ENCODE assay signal across 19 cellular contexts in genomic region chr4:137310156-137310555, GRCh38.
A peak's percentile ranks its signal among the peaks of the same experiment; 100 is the strongest.
DNase-seq lines count a peak whose midpoint lies in the region; ATAC-seq and TF ChIP-seq lines count a peak whose summit lies in the region.
"Had no signal": no experiment of that assay in that cellular context is flagged by ENCODE, and none has a peak within 500 bp of the region (broad histone marks: within the 10 kb centered on the region; RNA-seq: fewer than 3 reads in every experiment).

No MANE protein-coding gene starts in this region.

- H3K27ac ChIP-seq in SJSA1 (peak overlapping the region; percentile 59), smooth muscle cell (ENCODE audit: low read depth) (peak overlapping the region; percentile 82)

- no peak for ATAC-seq in GM21367 (IDR thresholded peaks at IDR 0.05; ENCODE audit: unreplicated experiment)

- no peaks in the 10 kb centered on the region for H3K36me3 ChIP-seq in SJSA1
- no peaks in the 10 kb centered on the region for H3K36me3 ChIP-seq in smooth muscle cell (ENCODE audit: low read depth)
- H3K36me3 ChIP-seq: HAP-1 had no signal

- H3K4me3 ChIP-seq in SJSA1 (no peak overlapping the region), fibroblast of pulmonary artery (replicated peaks; ENCODE audit: low read depth, low read length) (no peak overlapping the region), smooth muscle cell (no peak overlapping the region)
- H3K4me3 ChIP-seq: HAP-1 had no signal

- no peak overlapping the region for H2AFZ ChIP-seq in smooth muscle cell (ENCODE audit: low read depth)

- no peaks in the 10 kb centered on the region for H3K36me3 Mint-ChIP-seq in activated T-helper 1 cell treated with anti-CD3 and anti-CD28 coated beads, Interleukin-12 subunit alpha, Interleukin-12 subunit beta, Interleukin-2, Interleukin-4 antibody, amounts not matched to agents 30 ng/mL and 10 ng/mL and 1 ng/mL, durations not matched to agents 14 hours and 24 hours and 36 hours (ENCODE audit: low read depth)
- H3K36me3 Mint-ChIP-seq: immature natural killer cell, memory B cell had no signal

- peaks cover 17% of the 10 kb centered on the region for H3F3A ChIP-seq in smooth muscle cell (ENCODE audit: low read depth)

- intact Hi-C loops in activated T-helper 1 cell treated with anti-CD3 and anti-CD28 coated beads, Interleukin-12 subunit alpha, Interleukin-12 subunit beta, Interleukin-2, Interleukin-4 antibody, amounts not matched to agents 30 ng/mL and 10 ng/mL and 1 ng/mL, durations not matched to agents 14 hours and 24 hours and 36 hours (cut with micrococcal nuclease), result no loop called here

- no peaks in the 10 kb centered on the region for H3K4me1 Mint-ChIP-seq in activated T-helper 1 cell treated with anti-CD3 and anti-CD28 coated beads, Interleukin-12 subunit alpha, Interleukin-12 subunit beta, Interleukin-2, Interleukin-4 antibody, amounts not matched to agents 30 ng/mL and 10 ng/mL and 1 ng/mL, durations not matched to agents 14 hours and 24 hours and 36 hours (ENCODE audit: low read depth)
- H3K4me1 Mint-ChIP-seq: immature natural killer cell, memory B cell had no signal

- no peaks in the 10 kb centered on the region for H4K20me1 ChIP-seq in smooth muscle cell (ENCODE audit: low read depth)

- H3K4me3 Mint-ChIP-seq in activated T-helper 1 cell treated with anti-CD3 and anti-CD28 coated beads, Interleukin-12 subunit alpha, Interleukin-12 subunit beta, Interleukin-2, Interleukin-4 antibody, amounts not matched to agents 30 ng/mL and 10 ng/mL and 1 ng/mL, durations not matched to agents 14 hours and 24 hours and 36 hours, result no peak overlapping the region
- H3K4me3 Mint-ChIP-seq: immature natural killer cell, memory B cell had no signal

- TF ChIP-seq CTCF in fibroblast of pulmonary artery (IDR thresholded peaks at IDR 0.05; ENCODE audit: low read length, missing control alignments) (no peak), smooth muscle cell (IDR thresholded peaks at IDR 0.05; ENCODE audit: borderline replicate concordance, insufficient read depth, poor library complexity, severe bottlenecking) (no peak)

- DNase-seq in HS-27A (ENCODE audit: low read depth) (peak; percentile 60), SJSA1 (ENCODE audit: low read depth in 1 of 2, low spot score in 2 of 2) (peak in 1 of 2 experiments; percentile 41), fibroblast of pulmonary artery (ENCODE audit: low read depth) (peak; percentile 28), smooth muscle cell (lab: John Stamatoyannopoulos, UW; ENCODE audit: unreplicated experiment) (no peak), NCI-H446 (lab: John Stamatoyannopoulos, UW) (no peak)
- DNase-seq in activated T-helper 1 cell treated with anti-CD3 and anti-CD28 coated beads, Interleukin-12 subunit alpha, Interleukin-12 subunit beta, Interleukin-2, Interleukin-4 antibody, amounts not matched to agents 30 ng/mL and 10 ng/mL and 1 ng/mL, durations not matched to agents 14 hours and 24 hours and 36 hours (ENCODE audit: low spot score), result no peak
- DNase-seq: activated effector memory CD4-positive, alpha-beta T cell treated with Interleukin-2 at 50 U/mL for 16 hours; C1 segment of cervical spinal cord; DMS79 treated with DMSO at 0.1 percent for 48 hours; immature natural killer cell; KBM-7; NCI-H1417; NCI-H2227 treated with DMSO at 0.1 percent for 48 hours; occipital lobe; small intestine; stimulated activated naive CD4-positive, alpha-beta T cell had no signal

- no peaks in the 10 kb centered on the region for H3K9me3 Mint-ChIP-seq in activated T-helper 1 cell treated with anti-CD3 and anti-CD28 coated beads, Interleukin-12 subunit alpha, Interleukin-12 subunit beta, Interleukin-2, Interleukin-4 antibody, amounts not matched to agents 30 ng/mL and 10 ng/mL and 1 ng/mL, durations not matched to agents 14 hours and 24 hours and 36 hours
- H3K9me3 Mint-ChIP-seq: memory B cell had no signal

- H3K27me3 Mint-ChIP-seq in activated T-helper 1 cell treated with anti-CD3 and anti-CD28 coated beads, Interleukin-12 subunit alpha, Interleukin-12 subunit beta, Interleukin-2, Interleukin-4 antibody, amounts not matched to agents 30 ng/mL and 10 ng/mL and 1 ng/mL, durations not matched to agents 14 hours and 24 hours and 36 hours (ENCODE audit: insufficient read depth), result no peaks in the 10 kb centered on the region
- H3K27me3 Mint-ChIP-seq: memory B cell had no signal

- H3K4me1 ChIP-seq in SJSA1 (replicated peaks) (peaks cover 19% of the 10 kb centered on the region), smooth muscle cell (ENCODE audit: low read depth) (peaks cover 8% of the 10 kb centered on the region)

- no peaks in the 10 kb centered on the region for H3K79me2 ChIP-seq in smooth muscle cell (ENCODE audit: low read depth)

- H3K27me3 ChIP-seq in SJSA1 (replicated peaks) (no peaks in the 10 kb centered on the region), smooth muscle cell (ENCODE audit: low read depth) (no peaks in the 10 kb centered on the region)

- peak overlapping the region; percentile 0 for H3K4me2 ChIP-seq in smooth muscle cell

- H3K9me3 ChIP-seq in SJSA1 (replicated peaks) (no peaks in the 10 kb centered on the region), smooth muscle cell (replicated peaks; ENCODE audit: low read depth) (no peaks in the 10 kb centered on the region)
- H3K9me3 ChIP-seq: HAP-1 had no signal

- no peak overlapping the region for H3K9ac ChIP-seq in smooth muscle cell (ENCODE audit: low read depth)

- H3K27ac Mint-ChIP-seq in activated T-helper 1 cell treated with anti-CD3 and anti-CD28 coated beads, Interleukin-12 subunit alpha, Interleukin-12 subunit beta, Interleukin-2, Interleukin-4 antibody, amounts not matched to agents 30 ng/mL and 10 ng/mL and 1 ng/mL, durations not matched to agents 14 hours and 24 hours and 36 hours, result no peak overlapping the region
- H3K27ac Mint-ChIP-seq: immature natural killer cell, memory B cell had no signal

Comparison
In these comparisons a context has a peak if more than half of its experiments do, and no peak if none do; other contexts are left out.
1. DNase-seq: peak in HS-27A (single experiment) and fibroblast of pulmonary artery (single experiment); none in smooth muscle cell (single experiment), activated T-helper 1 cell treated with anti-CD3 and anti-CD28 coated beads, Interleukin-12 subunit alpha, Interleukin-12 subunit beta, Interleukin-2, Interleukin-4 antibody, amounts not matched to agents 30 ng/mL and 10 ng/mL and 1 ng/mL, durations not matched to agents 14 hours and 24 hours and 36 hours (single experiment) and NCI-H446 (0 of 2).